In genomic region chrX:152932144-152932543, GRCh38 we compare ENCODE assay signal across 21 cellular contexts. TPM values are rescaled to one million over a fixed set of nuclear protein-coding genes. Genes with fewer than 3 reads are reported as not detected.
DNase-seq lines count a peak whose midpoint lies in the region; ATAC-seq, FAIRE-seq and TF ChIP-seq lines count a peak whose summit lies in the region.
"Had no signal": no experiment of that assay in that cellular context is flagged by ENCODE, and none has a peak within 500 bp of the region (broad histone marks: within the 10 kb centered on the region; RNA-seq: fewer than 3 reads in every experiment).

No MANE protein-coding gene starts in this region.

- no peak for TF ChIP-seq POLR2A in sigmoid colon (IDR thresholded peaks at IDR 0.05)
- no peak for TF ChIP-seq POLR2A in GM12891 (IDR thresholded peaks at IDR 0.05; ENCODE audit: low read depth, low read length)

- intact Hi-C loops in cardiac septum (cut with DNase I) = no loop called here
- intact Hi-C loops in sigmoid colon (cut with DNase I) = no loop called here
- intact Hi-C loops in aorta (cut with DNase I) = no loop called here

- no peak for TF ChIP-seq EP300 in sigmoid colon (IDR thresholded peaks at IDR 0.05)

- no peaks in the 10 kb centered on the region for H3K27me3 ChIP-seq in right atrium auricular region
- no peaks in the 10 kb centered on the region for H3K27me3 ChIP-seq in sigmoid colon
- H3K27me3 ChIP-seq in aorta (ENCODE audit: control insufficient read depth in 1 of 2, insufficient read depth in 2 of 2, low read length in 1 of 2) = no peaks in the 10 kb centered on the region

- FAIRE-seq in GM12891 (lab: Jason Lieb, UNC) = no peak
- FAIRE-seq: A549, D721Med, G401.6, GM12892, GM18507 had no signal

- TF ChIP-seq CTCF in right atrium auricular region (IDR thresholded peaks at IDR 0.05) (no peak), sigmoid colon (IDR thresholded peaks at IDR 0.05) (no peak)

- no peak for ATAC-seq in aorta (ENCODE audit: low FRiP score)
- ATAC-seq: A549; CD8-positive, alpha-beta T cell had no signal

- H3K27ac ChIP-seq in right atrium auricular region (no peak overlapping the region), sigmoid colon (no peak overlapping the region), aorta (ENCODE audit: low read depth in 1 of 2, low read length in 2 of 2) (no peak overlapping the region)
- H3K27ac ChIP-seq: 22Rv1; A549; BLaER1 treated with 17β-estradiol and CSF1 and Interleukin-3, amounts not matched to agents 10 nM and 100 nM; C4-2B had no signal

- H3K4me1 ChIP-seq in right atrium auricular region (no peaks in the 10 kb centered on the region), sigmoid colon (no peaks in the 10 kb centered on the region), aorta (ENCODE audit: control insufficient read depth in 1 of 2, insufficient read depth in 2 of 2, low read length in 2 of 2) (no peaks in the 10 kb centered on the region)
- H3K4me1 ChIP-seq: A549; BLaER1 treated with 17β-estradiol and CSF1 and Interleukin-3, amounts not matched to agents 10 nM and 100 nM; Caco-2 had no signal

- no peaks in the 10 kb centered on the region for H3K36me3 ChIP-seq in right atrium auricular region
- H3K36me3 ChIP-seq in sigmoid colon = no peaks in the 10 kb centered on the region
- no peaks in the 10 kb centered on the region for H3K36me3 ChIP-seq in aorta (ENCODE audit: control insufficient read depth in 1 of 2, insufficient read depth in 2 of 2, low read length in 1 of 2)
- H3K36me3 ChIP-seq: BLaER1 treated with 17β-estradiol and CSF1 and Interleukin-3, amounts not matched to agents 10 nM and 100 nM had no signal

- WGBS in sigmoid colon, 2 donors = 93 to 97% methylated on average over 6 of the region's 6 CpGs
- WGBS in aorta, 2 donors = 82 to 94% methylated on average over 6 of the region's 6 CpGs

- H3K9me3 ChIP-seq in right atrium auricular region (no peaks in the 10 kb centered on the region), sigmoid colon (no peaks in the 10 kb centered on the region), aorta (ENCODE audit: control insufficient read depth, low read length) (no peaks in the 10 kb centered on the region)
- H3K9me3 ChIP-seq: A549; BLaER1 treated with 17β-estradiol and CSF1 and Interleukin-3, amounts not matched to agents 10 nM and 100 nM; Caco-2 had no signal

- DNase-seq in cardiac septum (ENCODE audit: low spot score) (peak; percentile 66), right atrium auricular region (ENCODE audit: low spot score) (no peak), sigmoid colon (peak; percentile 55), aorta (peak; percentile 29 to 49), GM12891 (ENCODE audit: insufficient read length, low spot score) (no peak)
- no peak for DNase-seq in activated CD4-positive, CD25-positive, alpha-beta regulatory T cell (lab: John Stamatoyannopoulos, UW)
- DNase-seq: AML-193; Caco-2; Calu3; CD4-positive, alpha-beta T cell; CD8-positive, alpha-beta T cell; DMS79 treated with DMSO at 0.1 percent for 48 hours; GF-D8 had no signal

- H3K4me3 ChIP-seq in right atrium auricular region (no peak overlapping the region), sigmoid colon (no peak overlapping the region), aorta (ENCODE audit: low read length in 2 of 2) (no peak overlapping the region)
- H3K4me3 ChIP-seq: A549; BLaER1 treated with 17β-estradiol and CSF1 and Interleukin-3, amounts not matched to agents 10 nM and 100 nM had no signal

TF ChIP-seq in GM12891, 5 proteins besides CTCF, POLR2A, EP300 and RAD21:
- TF ChIP-seq PAX5 (IDR thresholded peaks at IDR 0.05; ENCODE audit: insufficient read depth, low read length, severe bottlenecking) = no peak

RNA-seq across cellular contexts. Expression of gene ZNF185, which starts 34.3 kb away (rescaled TPM):
- total RNA-seq in cardiac septum = 1.4 TPM
- total RNA-seq in right atrium auricular region = 1 to 10 TPM; 1.3 to 2.0 TPM
- 1 to 10 TPM in 3 of 4 donors, under 1 TPM in 1; 0.55 to 3.8 (median 2.6) TPM for total RNA-seq in sigmoid colon
- 1 to 10 TPM; 1.8 to 4.2 (median 2.3) TPM for polyA plus RNA-seq in sigmoid colon
- total RNA-seq in aorta = 10 to 100 TPM in 1 of 2 donors, 1 to 10 TPM in 1; 8.0 to 13.5 TPM
- 1 to 10 TPM; 2.6 to 4.8 TPM for polyA plus RNA-seq in aorta
- polyA plus RNA-seq in GM12891 (2012; ENCODE audit: low read depth, missing spikeins) = 0.58 TPM

Comparison
In these comparisons a context has a peak if more than half of its experiments do, and no peak if none do; other contexts are left out.
1. DNase-seq: peak in cardiac septum (single experiment), sigmoid colon (single experiment) and aorta (2 of 2); none in right atrium auricular region (single experiment), activated CD4-positive, CD25-positive, alpha-beta regulatory T cell (0 of 4) and GM12891 (single experiment).